8 cellular contexts compared by ENCODE assay signal in genomic region chr5:156402387-156402921, GRCh38.
A peak's percentile ranks its signal among the peaks of the same experiment; 100 is the strongest.
DNase-seq lines count a peak whose midpoint lies in the region; ATAC-seq and TF ChIP-seq lines count a peak whose summit lies in the region.

No MANE protein-coding gene starts in this region.

- TF ChIP-seq POLR2A in gastroesophageal sphincter (IDR thresholded peaks at IDR 0.05) = no peak

- H3K27me3 Mint-ChIP-seq in T-helper 2 cell treated with Interferon-gamma antibody and Interleukin-4, amounts not matched to agents 5 μg/mL and 100 μg/mL, for 36 hours (ENCODE audit: low read depth) = peaks cover 2% of the 10 kb centered on the region

- no peak overlapping the region for H3K4me3 Mint-ChIP-seq in T-helper 2 cell treated with Interferon-gamma antibody and Interleukin-4, amounts not matched to agents 5 μg/mL and 100 μg/mL, for 36 hours

- no CpG with 5 or more reads among the region's 8 CpGs for WGBS in iPS DF 6.9 (ENCODE audit: insufficient coverage, insufficient read length)
- WGBS in gastroesophageal sphincter (ENCODE audit: low coverage in 1 of 2), 2 donors = 63 to 75% methylated on average over 7 to 8 of the region's 8 CpGs

- peaks cover 5% of the 10 kb centered on the region for H3K4me1 Mint-ChIP-seq in T-helper 2 cell treated with Interferon-gamma antibody and Interleukin-4, amounts not matched to agents 5 μg/mL and 100 μg/mL, for 36 hours (ENCODE audit: low read depth)

- no peak for TF ChIP-seq EP300 in gastroesophageal sphincter (IDR thresholded peaks at IDR 0.05)

- H3K4me3 ChIP-seq in iPS DF 6.9 (ENCODE audit: low read length) (no peak overlapping the region), WERI-Rb-1 (ENCODE audit: low read depth, low read length) (no peak overlapping the region), gastroesophageal sphincter (no peak overlapping the region)

- no peaks in the 10 kb centered on the region for H3K9me3 Mint-ChIP-seq in T-helper 2 cell treated with Interferon-gamma antibody and Interleukin-4, amounts not matched to agents 5 μg/mL and 100 μg/mL, for 36 hours

- H3K4me1 ChIP-seq in iPS DF 6.9 (ENCODE audit: control insufficient read depth, insufficient read depth, low read length) (peaks cover 1% of the 10 kb centered on the region; the same call in 1 of the 2 replicates), gastroesophageal sphincter (peaks cover 5 to 50% (median 6%) of the 10 kb centered on the region in 3 donors)

- H3K27ac ChIP-seq in iPS DF 6.9 (ENCODE audit: low read length) (no peak overlapping the region), WERI-Rb-1 (no peak overlapping the region), gastroesophageal sphincter (peak overlapping the region in 1 of 4 donors; percentile 10)

- intact Hi-C loops in posterior vena cava (cut with DNase I) = no loop called here

- peak; percentile 57 for DNase-seq in stimulated activated naive CD4-positive, alpha-beta T cell treated with Interleukin-2 at 50 U/mL for 16 hours (lab: John Stamatoyannopoulos, UW)
- DNase-seq in stimulated activated naive CD4-positive, alpha-beta T cell (lab: John Stamatoyannopoulos, UW) = no peak
- peak; percentile 31 for DNase-seq in T-helper 2 cell treated with Interferon-gamma antibody and Interleukin-4, amounts not matched to agents 5 μg/mL and 100 μg/mL, for 36 hours (ENCODE audit: low spot score)
- peak; percentile 45 for DNase-seq in iPS DF 6.9 (ENCODE audit: low read depth, low spot score)
- no peak for DNase-seq in posterior vena cava (ENCODE audit: low spot score)
- DNase-seq in WERI-Rb-1 = no peak

- H3K36me3 Mint-ChIP-seq in T-helper 2 cell treated with Interferon-gamma antibody and Interleukin-4, amounts not matched to agents 5 μg/mL and 100 μg/mL, for 36 hours (ENCODE audit: low read depth) = no peaks in the 10 kb centered on the region

- no peak overlapping the region for H3K27ac Mint-ChIP-seq in T-helper 2 cell treated with Interferon-gamma antibody and Interleukin-4, amounts not matched to agents 5 μg/mL and 100 μg/mL, for 36 hours

- no peak for TF ChIP-seq CTCF in WERI-Rb-1 (IDR thresholded peaks at IDR 0.05; ENCODE audit: low read depth, low read length)
- no peak for TF ChIP-seq CTCF in gastroesophageal sphincter (IDR thresholded peaks at IDR 0.05)

- H3K27me3 ChIP-seq in iPS DF 6.9 (ENCODE audit: control insufficient read depth, insufficient read depth, low read length) = no peaks in the 10 kb centered on the region
- no peaks in the 10 kb centered on the region for H3K27me3 ChIP-seq in WERI-Rb-1 (ENCODE audit: insufficient read depth, low read depth, severe bottlenecking)
- H3K27me3 ChIP-seq in gastroesophageal sphincter = no peaks in the 10 kb centered on the region

- H3K36me3 ChIP-seq in iPS DF 6.9 (ENCODE audit: control insufficient read depth, insufficient read depth, low read length) (no peaks in the 10 kb centered on the region), WERI-Rb-1 (no peaks in the 10 kb centered on the region), gastroesophageal sphincter (no peaks in the 10 kb centered on the region)

- ATAC-seq in HG03095 (IDR thresholded peaks at IDR 0.05; ENCODE audit: unreplicated experiment) (peak; percentile 97), gastroesophageal sphincter (no peak)

- H3K9me3 ChIP-seq in iPS DF 6.9 (ENCODE audit: control insufficient read depth, insufficient read depth, low read length) = no peaks in the 10 kb centered on the region
- H3K9me3 ChIP-seq in WERI-Rb-1 (ENCODE audit: severe bottlenecking) = no peaks in the 10 kb centered on the region
- H3K9me3 ChIP-seq in gastroesophageal sphincter = no peaks in the 10 kb centered on the region

Comparison
In these comparisons a context has a peak if more than half of its experiments do, and no peak if none do; other contexts are left out.
1. DNase-seq: peak in stimulated activated naive CD4-positive, alpha-beta T cell treated with Interleukin-2 at 50 U/mL for 16 hours (single experiment), T-helper 2 cell treated with Interferon-gamma antibody and Interleukin-4, amounts not matched to agents 5 μg/mL and 100 μg/mL, for 36 hours (single experiment) and iPS DF 6.9 (single experiment); none in stimulated activated naive CD4-positive, alpha-beta T cell (0 of 6), posterior vena cava (single experiment) and WERI-Rb-1 (single experiment).